ENCODE assay signal across 15 cellular contexts in genomic region chr12:123744836-123745235, GRCh38. TPM values are rescaled to one million over a fixed set of nuclear protein-coding genes. Genes with fewer than 3 reads are reported as not detected.
DNase-seq lines count a peak whose midpoint lies in the region; ATAC-seq and TF ChIP-seq lines count a peak whose summit lies in the region.
"Had no signal": no experiment of that assay in that cellular context is flagged by ENCODE, and none has a peak within 500 bp of the region (broad histone marks: within the 10 kb centered on the region; RNA-seq: fewer than 3 reads in every experiment).

No MANE protein-coding gene starts in this region.

- H3K36me3 Mint-ChIP-seq in activated CD4-positive, alpha-beta T cell treated with anti-CD3 and anti-CD28 coated beads for 36 hours (ENCODE audit: low read depth): peaks cover 79% of the 10 kb centered on the region
- peaks cover 17% of the 10 kb centered on the region for H3K36me3 Mint-ChIP-seq in neural progenitor cell
- H3K36me3 Mint-ChIP-seq in activated T-helper 2 cell treated with anti-CD3 and anti-CD28 coated beads, Interferon-gamma antibody, Interleukin-2, Interleukin-4, amounts not matched to agents 10 μg/mL and 5 μg/mL and 100 μg/mL, durations not matched to agents 14 hours and 24 hours and 36 hours (ENCODE audit: low read depth): peaks cover 84% of the 10 kb centered on the region

- no peaks in the 10 kb centered on the region for H3K27me3 Mint-ChIP-seq in activated CD4-positive, alpha-beta T cell treated with anti-CD3 and anti-CD28 coated beads for 36 hours
- H3K27me3 Mint-ChIP-seq in neural progenitor cell (ENCODE audit: insufficient read depth, low read depth): peaks cover 3% of the 10 kb centered on the region
- no peaks in the 10 kb centered on the region for H3K27me3 Mint-ChIP-seq in activated T-helper 2 cell treated with anti-CD3 and anti-CD28 coated beads, Interferon-gamma antibody, Interleukin-2, Interleukin-4, amounts not matched to agents 10 μg/mL and 5 μg/mL and 100 μg/mL, durations not matched to agents 14 hours and 24 hours and 36 hours (ENCODE audit: low read depth)
- H3K27me3 Mint-ChIP-seq: activated CD4-positive, alpha-beta memory T cell treated with anti-CD3 and anti-CD28 coated beads, Interleukin-2, amount 10 ng/mL, durations not matched to agents 7 days and 5 days; type B pancreatic cell had no signal

- intact Hi-C loops in activated CD4-positive, alpha-beta T cell treated with anti-CD3 and anti-CD28 coated beads for 36 hours (cut with DNase I, micrococcal nuclease): no loop called here
- intact Hi-C loops in activated T-helper 2 cell treated with anti-CD3 and anti-CD28 coated beads, Interferon-gamma antibody, Interleukin-2, Interleukin-4, amounts not matched to agents 10 μg/mL and 5 μg/mL and 100 μg/mL, durations not matched to agents 14 hours and 24 hours and 36 hours (cut with micrococcal nuclease): no loop called here

- no peak overlapping the region for H3K4me2 ChIP-seq in neural progenitor cell

- H4K20me1 ChIP-seq in neural progenitor cell (ENCODE audit: low read depth): peaks cover 4% of the 10 kb centered on the region

- H3K4me3 ChIP-seq in astrocyte of the spinal cord (ENCODE audit: low read depth, low read length): no peak overlapping the region
- H3K4me3 ChIP-seq in neural progenitor cell: no peak overlapping the region
- H3K4me3 ChIP-seq: colonic mucosa, skin epidermis had no signal

- TF ChIP-seq CTCF in astrocyte of the spinal cord (IDR thresholded peaks at IDR 0.05; ENCODE audit: low read depth, low read length) (peak; percentile 13), neural progenitor cell (IDR thresholded peaks at IDR 0.05) (no peak)

- in situ Hi-C loops in astrocyte of the spinal cord (cut with HindIII; ENCODE audit: low sequenced_read_pairs): no loop called here

- no peaks in the 10 kb centered on the region for H3K9me3 ChIP-seq in neural progenitor cell (ENCODE audit: low read depth)
- H3K9me3 ChIP-seq: colonic mucosa had no signal

- POLR2A ChIA-PET in activated CD4-positive, alpha-beta T cell treated with anti-CD3 and anti-CD28 coated beads for 36 hours (lab: Charles Lee): no interaction called here

- CTCF ChIA-PET in activated CD4-positive, alpha-beta T cell treated with anti-CD3 and anti-CD28 coated beads for 36 hours (lab: Charles Lee): interaction anchor here (1.3 kb wide), 1 partner anchor 36 kb away, joined by 3 read pairs; no protein-coding TSS in a partner anchor

- no peaks in the 10 kb centered on the region for H3K4me1 ChIP-seq in neural progenitor cell
- H3K4me1 ChIP-seq: colonic mucosa had no signal

- H3K4me1 Mint-ChIP-seq in activated CD4-positive, alpha-beta T cell treated with anti-CD3 and anti-CD28 coated beads for 36 hours: peaks cover 32% of the 10 kb centered on the region
- no peaks in the 10 kb centered on the region for H3K4me1 Mint-ChIP-seq in neural progenitor cell
- H3K4me1 Mint-ChIP-seq in activated T-helper 2 cell treated with anti-CD3 and anti-CD28 coated beads, Interferon-gamma antibody, Interleukin-2, Interleukin-4, amounts not matched to agents 10 μg/mL and 5 μg/mL and 100 μg/mL, durations not matched to agents 14 hours and 24 hours and 36 hours (ENCODE audit: low read depth): peaks cover 33% of the 10 kb centered on the region

- no peaks in the 10 kb centered on the region for H3F3A ChIP-seq in neural progenitor cell (ENCODE audit: low read depth)

- DNase-seq in activated CD4-positive, alpha-beta T cell treated with anti-CD3 and anti-CD28 coated beads for 36 hours: peak; percentile 33
- no peak for DNase-seq in activated CD4-positive, alpha-beta T cell treated with anti-CD3 and anti-CD28 coated beads, Interleukin-2, amount 50 U/mL, for 1 hour
- DNase-seq in Kasumi-1 (lab: John Stamatoyannopoulos, UW): peak; percentile 28 to 32
- no peak for DNase-seq in astrocyte of the spinal cord (ENCODE audit: low read depth, low spot score)
- DNase-seq in neural progenitor cell (ENCODE audit: low spot score): peak; percentile 16
- DNase-seq in NCI-H69 (lab: John Stamatoyannopoulos, UW): no peak
- DNase-seq in epidermal melanocyte (ENCODE audit: insufficient read length, low spot score): no peak
- no peak for DNase-seq in activated T-helper 2 cell treated with anti-CD3 and anti-CD28 coated beads, Interferon-gamma antibody, Interleukin-2, Interleukin-4, amounts not matched to agents 10 μg/mL and 5 μg/mL and 100 μg/mL, durations not matched to agents 14 hours and 24 hours and 36 hours (ENCODE audit: low spot score)
- DNase-seq: activated CD4-positive, alpha-beta memory T cell treated with anti-CD3 and anti-CD28 coated beads, Interleukin-2, amount 10 ng/mL, durations not matched to agents 7 days and 5 days; activated naive CD4-positive, alpha-beta T cell treated with anti-CD3 and anti-CD28 coated beads, Interleukin-2, amount 50 U/mL, for 16 hours; colonic mucosa; immature natural killer cell; NCI-H526 treated with DMSO at 0.1 percent for 48 hours had no signal

- peaks cover 8% of the 10 kb centered on the region for H3K36me3 ChIP-seq in neural progenitor cell

- no peak overlapping the region for H3K4me3 Mint-ChIP-seq in activated CD4-positive, alpha-beta T cell treated with anti-CD3 and anti-CD28 coated beads for 36 hours
- no peak overlapping the region for H3K4me3 Mint-ChIP-seq in neural progenitor cell
- H3K4me3 Mint-ChIP-seq in activated T-helper 2 cell treated with anti-CD3 and anti-CD28 coated beads, Interferon-gamma antibody, Interleukin-2, Interleukin-4, amounts not matched to agents 10 μg/mL and 5 μg/mL and 100 μg/mL, durations not matched to agents 14 hours and 24 hours and 36 hours (ENCODE audit: low read depth): no peak overlapping the region
- H3K4me3 Mint-ChIP-seq: activated CD4-positive, alpha-beta memory T cell treated with anti-CD3 and anti-CD28 coated beads, Interleukin-2, amount 10 ng/mL, durations not matched to agents 7 days and 5 days; type B pancreatic cell had no signal

- no peaks in the 10 kb centered on the region for H3K27me3 ChIP-seq in neural progenitor cell
- H3K27me3 ChIP-seq: colonic mucosa had no signal

- no peak overlapping the region for H3K27ac Mint-ChIP-seq in activated CD4-positive, alpha-beta T cell treated with anti-CD3 and anti-CD28 coated beads for 36 hours
- no peak overlapping the region for H3K27ac Mint-ChIP-seq in neural progenitor cell
- H3K27ac Mint-ChIP-seq in activated T-helper 2 cell treated with anti-CD3 and anti-CD28 coated beads, Interferon-gamma antibody, Interleukin-2, Interleukin-4, amounts not matched to agents 10 μg/mL and 5 μg/mL and 100 μg/mL, durations not matched to agents 14 hours and 24 hours and 36 hours: no peak overlapping the region
- H3K27ac Mint-ChIP-seq: activated CD4-positive, alpha-beta memory T cell treated with anti-CD3 and anti-CD28 coated beads, Interleukin-2, amount 10 ng/mL, durations not matched to agents 7 days and 5 days; type B pancreatic cell had no signal

- no peak overlapping the region for H2AFZ ChIP-seq in neural progenitor cell (replicated peaks)

- no peaks in the 10 kb centered on the region for H3K9me3 Mint-ChIP-seq in activated CD4-positive, alpha-beta T cell treated with anti-CD3 and anti-CD28 coated beads for 36 hours (ENCODE audit: low read depth)
- H3K9me3 Mint-ChIP-seq in neural progenitor cell: no peaks in the 10 kb centered on the region
- no peaks in the 10 kb centered on the region for H3K9me3 Mint-ChIP-seq in activated T-helper 2 cell treated with anti-CD3 and anti-CD28 coated beads, Interferon-gamma antibody, Interleukin-2, Interleukin-4, amounts not matched to agents 10 μg/mL and 5 μg/mL and 100 μg/mL, durations not matched to agents 14 hours and 24 hours and 36 hours
- H3K9me3 Mint-ChIP-seq: activated CD4-positive, alpha-beta memory T cell treated with anti-CD3 and anti-CD28 coated beads, Interleukin-2, amount 10 ng/mL, durations not matched to agents 7 days and 5 days; immature natural killer cell; type B pancreatic cell had no signal

- H3K27ac ChIP-seq in neural progenitor cell: no peak overlapping the region
- H3K27ac ChIP-seq: colonic mucosa, skin epidermis had no signal

- no peak overlapping the region for H3K9ac ChIP-seq in neural progenitor cell

- H3K79me2 ChIP-seq in neural progenitor cell (ENCODE audit: low read depth): no peaks in the 10 kb centered on the region

- ATAC-seq in activated CD4-positive, alpha-beta T cell treated with anti-CD3 and anti-CD28 coated beads for 36 hours: no peak

RNA-seq across cellular contexts. Expression of gene DNAH10, which starts 17.3 kb away (rescaled TPM):
- total RNA-seq in activated CD4-positive, alpha-beta T cell treated with anti-CD3 and anti-CD28 coated beads for 36 hours: under 1 TPM; 0.16 to 0.37 TPM
- 0.26 and 0.31 TPM in 2 replicates for total RNA-seq in neural progenitor cell (ENCODE audit: low replicate concordance)
- total RNA-seq in activated T-helper 2 cell treated with anti-CD3 and anti-CD28 coated beads, Interferon-gamma antibody, Interleukin-2, Interleukin-4, amounts not matched to agents 10 μg/mL and 5 μg/mL and 100 μg/mL, durations not matched to agents 14 hours and 24 hours and 36 hours: 0.25 and 0.41 TPM in 2 replicates

RNA-seq across cellular contexts. Expression of gene ATP6V0A2, which starts 32.7 kb away (rescaled TPM):
- 10 to 100 TPM; 71.9 to 79.1 TPM for total RNA-seq in activated CD4-positive, alpha-beta T cell treated with anti-CD3 and anti-CD28 coated beads for 36 hours
- 43.1 and 44.4 TPM in 2 replicates for total RNA-seq in neural progenitor cell (ENCODE audit: low replicate concordance)
- 115 and 122 TPM in 2 replicates for total RNA-seq in activated T-helper 2 cell treated with anti-CD3 and anti-CD28 coated beads, Interferon-gamma antibody, Interleukin-2, Interleukin-4, amounts not matched to agents 10 μg/mL and 5 μg/mL and 100 μg/mL, durations not matched to agents 14 hours and 24 hours and 36 hours

Comparison
In these comparisons a context has a peak if more than half of its experiments do, and no peak if none do; other contexts are left out.
1. DNase-seq: peak in activated CD4-positive, alpha-beta T cell treated with anti-CD3 and anti-CD28 coated beads for 36 hours (single experiment), Kasumi-1 (2 of 2) and neural progenitor cell (single experiment); none in activated CD4-positive, alpha-beta T cell treated with anti-CD3 and anti-CD28 coated beads, Interleukin-2, amount 50 U/mL, for 1 hour (single experiment), astrocyte of the spinal cord (single experiment), NCI-H69 (single experiment), epidermal melanocyte (single experiment) and activated T-helper 2 cell treated with anti-CD3 and anti-CD28 coated beads, Interferon-gamma antibody, Interleukin-2, Interleukin-4, amounts not matched to agents 10 μg/mL and 5 μg/mL and 100 μg/mL, durations not matched to agents 14 hours and 24 hours and 36 hours (single experiment).